ENCODE assay signal across 14 cellular contexts in the genomic region with DNA sequence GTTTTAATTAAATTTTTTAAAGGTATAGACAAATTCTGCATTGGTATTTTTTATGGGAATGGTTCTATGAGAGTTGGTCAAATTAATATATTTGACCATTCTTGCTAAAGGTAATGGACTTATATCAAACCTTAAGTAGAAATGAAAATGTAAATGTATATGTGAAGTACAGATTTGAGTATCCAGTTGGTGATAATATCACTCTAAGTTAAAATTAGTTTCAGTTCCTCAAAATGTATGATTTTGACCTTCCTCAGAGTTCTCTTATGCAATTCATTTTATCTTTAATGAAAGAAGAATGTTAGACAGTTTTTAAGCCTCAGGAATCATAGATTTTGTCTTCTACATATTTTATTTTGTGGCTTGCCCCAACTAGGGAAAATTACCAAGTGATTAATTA.
DNase-seq lines count a peak whose midpoint lies in the region; ATAC-seq and TF ChIP-seq lines count a peak whose summit lies in the region.
"Had no signal": no experiment of that assay in that cellular context is flagged by ENCODE, and none has a peak within 500 bp of the region (broad histone marks: within the 10 kb centered on the region; RNA-seq: fewer than 3 reads in every experiment).

No MANE protein-coding gene starts in this region.

- ATAC-seq in GM18505 (IDR thresholded peaks at IDR 0.05; ENCODE audit: unreplicated experiment) (peak; percentile 96), GM21390 (IDR thresholded peaks at IDR 0.05; ENCODE audit: unreplicated experiment) (peak; percentile 89), HG02981 (IDR thresholded peaks at IDR 0.05; ENCODE audit: unreplicated experiment) (peak; percentile 98)
- ATAC-seq: Panc1 had no signal

- no peaks in the 10 kb centered on the region for H3K27me3 ChIP-seq in ovary
- H3K27me3 ChIP-seq: ascending aorta had no signal

- no peaks in the 10 kb centered on the region for H3K36me3 ChIP-seq in ovary
- H3K36me3 ChIP-seq: ascending aorta had no signal

- no peak for TF ChIP-seq CTCF in ovary (IDR thresholded peaks at IDR 0.05)

- no peak for TF ChIP-seq EP300 in ovary (IDR thresholded peaks at IDR 0.05)

- H3K27ac ChIP-seq in ovary, result no peak overlapping the region
- H3K27ac ChIP-seq: ascending aorta had no signal

- no peak for TF ChIP-seq POLR2A in GM18505 (IDR thresholded peaks at IDR 0.05; ENCODE audit: borderline replicate concordance, extremely low read depth, insufficient read depth, insufficient read length)
- no peak for TF ChIP-seq POLR2A in ovary (IDR thresholded peaks at IDR 0.05)

- intact Hi-C loops in ovary (cut with DNase I), result no loop called here

- H3K4me1 ChIP-seq in ovary (ENCODE audit: insufficient read depth), result no peaks in the 10 kb centered on the region
- H3K4me1 ChIP-seq: ascending aorta had no signal

- in situ Hi-C loops in KBM-7 (cut with MboI; ENCODE audit: low pct_unique_long_range_greater_than_20kb, low sequenced_read_pairs), result no loop called here
- in situ Hi-C loops in ACHN (cut with HindIII; ENCODE audit: low pct_ligation_motif_present, low pct_unique_long_range_greater_than_20kb, low sequenced_read_pairs), result no loop called here

- H3K9me3 ChIP-seq in ovary, result no peaks in the 10 kb centered on the region
- H3K9me3 ChIP-seq: ascending aorta had no signal

- no peak overlapping the region for H3K4me3 ChIP-seq in ovary
- H3K4me3 ChIP-seq: ascending aorta, lung had no signal

- DNase-seq in KBM-7 (peak; percentile 21), ovary (no peak), kidney glomerular epithelial cell (lab: John Stamatoyannopoulos, UW) (no peak), DMS 273 (lab: John Stamatoyannopoulos, UW; ENCODE audit: unreplicated experiment) (no peak), ACHN (no peak)
- DNase-seq: effector CD4-positive, alpha-beta T cell; glutamatergic neuron; NCI-H1694 treated with DMSO at 0.1 percent for 48 hours had no signal
